ENCODE assay signal across 1 cellular context in the genomic region with DNA sequence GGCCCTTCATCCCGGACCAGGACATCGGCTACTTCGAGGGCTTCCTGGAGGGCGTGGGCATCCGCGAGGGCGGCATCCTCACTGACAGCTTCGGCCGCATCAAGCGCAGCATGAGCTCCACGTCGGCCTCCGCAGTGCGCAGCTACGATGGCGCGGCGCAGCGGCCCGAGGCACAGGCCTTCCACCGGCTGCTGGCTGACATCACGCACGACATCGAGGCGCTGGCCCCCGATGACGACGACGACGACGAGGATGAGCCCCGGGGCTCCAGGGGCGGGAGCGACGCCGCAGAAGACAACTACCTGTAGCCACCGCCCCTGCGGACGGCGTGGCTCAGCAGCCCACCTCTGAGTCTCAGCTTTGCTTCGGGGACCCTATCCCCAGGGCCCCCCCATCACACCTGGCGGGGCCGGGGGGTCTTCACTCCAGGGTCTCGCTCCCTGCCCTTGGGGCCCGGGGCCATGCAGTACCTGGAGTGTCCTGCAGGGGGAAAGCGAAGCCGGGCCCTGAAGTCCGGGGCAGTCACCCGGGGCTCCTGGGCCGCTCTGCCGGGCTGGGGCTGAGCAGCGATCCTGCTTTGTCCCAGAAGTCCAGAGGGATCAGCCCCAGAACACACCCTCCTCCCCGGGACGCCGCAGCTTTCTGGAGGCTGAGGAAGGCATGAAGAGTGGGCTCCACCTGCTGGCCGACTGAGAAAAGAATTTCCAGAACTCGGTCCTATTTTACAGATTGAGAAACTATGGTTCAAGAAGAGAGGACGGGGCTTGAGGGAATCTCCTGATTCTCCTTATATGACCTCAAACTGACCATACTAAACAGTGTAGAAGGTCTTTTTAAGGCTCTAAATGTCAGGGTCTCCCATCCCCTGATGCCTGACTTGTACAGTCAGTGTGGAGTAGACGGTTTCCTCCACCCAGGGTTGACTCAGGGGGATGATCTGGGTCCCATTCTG.
TF ChIP-seq lines count a peak whose summit lies in the region.

No MANE protein-coding gene starts in this region.

TF ChIP-seq in HepG2, 621 proteins besides CTCF, POLR2A, EP300 and RAD21 (continued from another document and continues in another):
- 0 out of 2 replicates have a peak, but pooled peaks have one; percentile 63 for TF ChIP-seq TP53 (CRISPR knock-in tag; conservative IDR thresholded peaks at IDR 0.05)
- no peak for TF ChIP-seq ZNF891 (CRISPR knock-in tag; IDR thresholded peaks at IDR 0.05)
- TF ChIP-seq GATAD2A (CRISPR knock-in tag; IDR thresholded peaks at IDR 0.05), result peak; percentile 64; the same call in 1 of the 2 replicates
- TF ChIP-seq ADNP (CRISPR knock-in tag; IDR thresholded peaks at IDR 0.05), result no peak
- peak; percentile 82; the same call in 1 of the 2 replicates for TF ChIP-seq RFXAP (CRISPR knock-in tag; IDR thresholded peaks at IDR 0.05; ENCODE audit: borderline replicate concordance)
- 0 out of 2 replicates have a peak, but pooled peaks have one; percentile 26 for TF ChIP-seq ZNF292 (CRISPR knock-in tag; IDR thresholded peaks at IDR 0.05; ENCODE audit: borderline replicate concordance, low read depth)
- 0 out of 2 replicates have a peak, but pooled peaks have one; percentile 42 for TF ChIP-seq ZNF546 (CRISPR knock-in tag; conservative IDR thresholded peaks at IDR 0.05)
- TF ChIP-seq TCF7L2 (IDR thresholded peaks at IDR 0.05; ENCODE audit: low read depth, low read length), result no peak
- no peak for TF ChIP-seq CHD4 (IDR thresholded peaks at IDR 0.05; ENCODE audit: borderline replicate concordance, low read length)
- peak; percentile 42; the same call in 1 of the 2 replicates for TF ChIP-seq ZBTB20 (CRISPR knock-in tag; IDR thresholded peaks at IDR 0.05; ENCODE audit: borderline replicate concordance, low read depth)
- no peak for TF ChIP-seq ZNF3 (CRISPR knock-in tag; IDR thresholded peaks at IDR 0.05)
- TF ChIP-seq SMC3 (IDR thresholded peaks at IDR 0.05; ENCODE audit: low read length), result peak; percentile 82
- no peak for TF ChIP-seq ZSCAN22 (CRISPR knock-in tag; IDR thresholded peaks at IDR 0.05)
- TF ChIP-seq, protein P1, sequence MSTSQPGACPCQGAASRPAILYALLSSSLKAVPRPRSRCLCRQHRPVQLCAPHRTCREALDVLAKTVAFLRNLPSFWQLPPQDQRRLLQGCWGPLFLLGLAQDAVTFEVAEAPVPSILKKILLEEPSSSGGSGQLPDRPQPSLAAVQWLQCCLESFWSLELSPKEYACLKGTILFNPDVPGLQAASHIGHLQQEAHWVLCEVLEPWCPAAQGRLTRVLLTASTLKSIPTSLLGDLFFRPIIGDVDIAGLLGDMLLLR (CRISPR knock-in tag; IDR thresholded peaks at IDR 0.05), result peak; percentile 75
- TF ChIP-seq ZNF883 (CRISPR knock-in tag; IDR thresholded peaks at IDR 0.05; ENCODE audit: not compliant biosample characterization), result peak; percentile 72
- TF ChIP-seq, protein P2, sequence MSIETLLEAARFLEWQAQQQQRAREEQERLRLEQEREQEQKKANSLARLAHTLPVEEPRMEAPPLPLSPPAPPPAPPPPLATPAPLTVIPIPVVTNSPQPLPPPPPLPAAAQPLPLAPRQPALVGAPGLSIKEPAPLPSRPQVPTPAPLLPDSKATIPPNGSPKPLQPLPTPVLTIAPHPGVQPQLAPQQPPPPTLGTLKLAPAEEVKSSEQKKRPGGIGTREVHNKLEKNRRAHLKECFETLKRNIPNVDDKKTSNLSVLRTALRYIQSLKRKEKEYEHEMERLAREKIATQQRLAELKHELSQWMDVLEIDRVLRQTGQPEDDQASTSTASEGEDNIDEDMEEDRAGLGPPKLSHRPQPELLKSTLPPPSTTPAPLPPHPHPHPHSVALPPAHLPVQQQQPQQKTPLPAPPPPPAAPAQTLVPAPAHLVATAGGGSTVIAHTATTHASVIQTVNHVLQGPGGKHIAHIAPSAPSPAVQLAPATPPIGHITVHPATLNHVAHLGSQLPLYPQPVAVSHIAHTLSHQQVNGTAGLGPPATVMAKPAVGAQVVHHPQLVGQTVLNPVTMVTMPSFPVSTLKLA (IDR thresholded peaks at IDR 0.05), result no peak
- TF ChIP-seq, protein P3, sequence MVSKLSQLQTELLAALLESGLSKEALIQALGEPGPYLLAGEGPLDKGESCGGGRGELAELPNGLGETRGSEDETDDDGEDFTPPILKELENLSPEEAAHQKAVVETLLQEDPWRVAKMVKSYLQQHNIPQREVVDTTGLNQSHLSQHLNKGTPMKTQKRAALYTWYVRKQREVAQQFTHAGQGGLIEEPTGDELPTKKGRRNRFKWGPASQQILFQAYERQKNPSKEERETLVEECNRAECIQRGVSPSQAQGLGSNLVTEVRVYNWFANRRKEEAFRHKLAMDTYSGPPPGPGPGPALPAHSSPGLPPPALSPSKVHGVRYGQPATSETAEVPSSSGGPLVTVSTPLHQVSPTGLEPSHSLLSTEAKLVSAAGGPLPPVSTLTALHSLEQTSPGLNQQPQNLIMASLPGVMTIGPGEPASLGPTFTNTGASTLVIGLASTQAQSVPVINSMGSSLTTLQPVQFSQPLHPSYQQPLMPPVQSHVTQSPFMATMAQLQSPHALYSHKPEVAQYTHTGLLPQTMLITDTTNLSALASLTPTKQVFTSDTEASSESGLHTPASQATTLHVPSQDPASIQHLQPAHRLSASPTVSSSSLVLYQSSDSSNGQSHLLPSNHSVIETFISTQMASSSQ (IDR thresholded peaks at IDR 0.05; ENCODE audit: low read depth), result no peak
- TF ChIP-seq, protein P3 (CRISPR knock-in tag; IDR thresholded peaks at IDR 0.05; ENCODE audit: borderline replicate concordance), result no peak; the same call in 1 of the 2 replicates
- TF ChIP-seq KDM2A (CRISPR knock-in tag; IDR thresholded peaks at IDR 0.05; ENCODE audit: borderline replicate concordance, low read depth), result peak; percentile 89; the same call in 1 of the 2 replicates
- TF ChIP-seq FOXK1 (CRISPR knock-in tag; IDR thresholded peaks at IDR 0.05; ENCODE audit: borderline replicate concordance, low read depth), result no peak
- 0 out of 2 replicates have a peak, but pooled peaks have one; percentile 23 for TF ChIP-seq FOSL2 (CRISPR knock-in tag; IDR thresholded peaks at IDR 0.05)
- peak; percentile 71; the same call in 1 of the 2 replicates for TF ChIP-seq ZNF788 (CRISPR knock-in tag; IDR thresholded peaks at IDR 0.05; ENCODE audit: borderline replicate concordance)
- TF ChIP-seq HDAC6 (IDR thresholded peaks at IDR 0.05; ENCODE audit: low read depth, low read length), result no peak
- no peak for TF ChIP-seq ZNF337 (CRISPR knock-in tag; IDR thresholded peaks at IDR 0.05; ENCODE audit: borderline replicate concordance, low read depth)
- TF ChIP-seq, protein P4, sequence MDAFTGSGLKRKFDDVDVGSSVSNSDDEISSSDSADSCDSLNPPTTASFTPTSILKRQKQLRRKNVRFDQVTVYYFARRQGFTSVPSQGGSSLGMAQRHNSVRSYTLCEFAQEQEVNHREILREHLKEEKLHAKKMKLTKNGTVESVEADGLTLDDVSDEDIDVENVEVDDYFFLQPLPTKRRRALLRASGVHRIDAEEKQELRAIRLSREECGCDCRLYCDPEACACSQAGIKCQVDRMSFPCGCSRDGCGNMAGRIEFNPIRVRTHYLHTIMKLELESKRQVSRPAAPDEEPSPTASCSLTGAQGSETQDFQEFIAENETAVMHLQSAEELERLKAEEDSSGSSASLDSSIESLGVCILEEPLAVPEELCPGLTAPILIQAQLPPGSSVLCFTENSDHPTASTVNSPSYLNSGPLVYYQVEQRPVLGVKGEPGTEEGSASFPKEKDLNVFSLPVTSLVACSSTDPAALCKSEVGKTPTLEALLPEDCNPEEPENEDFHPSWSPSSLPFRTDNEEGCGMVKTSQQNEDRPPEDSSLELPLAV (CRISPR knock-in tag; conservative IDR thresholded peaks at IDR 0.05; ENCODE audit: low read depth), result no peak
- no peak for TF ChIP-seq IKZF4 (CRISPR knock-in tag; IDR thresholded peaks at IDR 0.05; ENCODE audit: borderline replicate concordance, low read depth, not compliant biosample characterization)
- TF ChIP-seq ATF7 (IDR thresholded peaks at IDR 0.05), result no peak
- no peak for TF ChIP-seq ATF7 (CRISPR knock-in tag; IDR thresholded peaks at IDR 0.05)
- TF ChIP-seq, protein P5, sequence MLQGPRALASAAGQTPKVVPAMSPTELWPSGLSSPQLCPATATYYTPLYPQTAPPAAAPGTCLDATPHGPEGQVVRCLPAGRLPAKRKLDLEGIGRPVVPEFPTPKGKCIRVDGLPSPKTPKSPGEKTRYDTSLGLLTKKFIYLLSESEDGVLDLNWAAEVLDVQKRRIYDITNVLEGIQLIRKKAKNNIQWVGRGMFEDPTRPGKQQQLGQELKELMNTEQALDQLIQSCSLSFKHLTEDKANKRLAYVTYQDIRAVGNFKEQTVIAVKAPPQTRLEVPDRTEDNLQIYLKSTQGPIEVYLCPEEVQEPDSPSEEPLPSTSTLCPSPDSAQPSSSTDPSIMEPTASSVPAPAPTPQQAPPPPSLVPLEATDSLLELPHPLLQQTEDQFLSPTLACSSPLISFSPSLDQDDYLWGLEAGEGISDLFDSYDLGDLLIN (CRISPR knock-in tag; IDR thresholded peaks at IDR 0.05; ENCODE audit: borderline replicate concordance), result 0 out of 2 replicates have a peak, but pooled peaks have one; percentile 71
- no peak for TF ChIP-seq ZNF746 (CRISPR knock-in tag; IDR thresholded peaks at IDR 0.05)
- TF ChIP-seq ZNF225 (CRISPR knock-in tag; IDR thresholded peaks at IDR 0.05), result no peak; the same call in 1 of the 2 replicates
- TF ChIP-seq, protein P6, sequence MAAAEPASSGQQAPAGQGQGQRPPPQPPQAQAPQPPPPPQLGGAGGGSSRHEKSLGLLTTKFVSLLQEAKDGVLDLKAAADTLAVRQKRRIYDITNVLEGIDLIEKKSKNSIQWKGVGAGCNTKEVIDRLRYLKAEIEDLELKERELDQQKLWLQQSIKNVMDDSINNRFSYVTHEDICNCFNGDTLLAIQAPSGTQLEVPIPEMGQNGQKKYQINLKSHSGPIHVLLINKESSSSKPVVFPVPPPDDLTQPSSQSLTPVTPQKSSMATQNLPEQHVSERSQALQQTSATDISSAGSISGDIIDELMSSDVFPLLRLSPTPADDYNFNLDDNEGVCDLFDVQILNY (CRISPR knock-in tag; conservative IDR thresholded peaks at IDR 0.05), result no peak
- no peak for TF ChIP-seq HHEX (CRISPR knock-in tag; IDR thresholded peaks at IDR 0.05)
- no peak for TF ChIP-seq ZNF121 (CRISPR knock-in tag; IDR thresholded peaks at IDR 0.05)
- no peak for TF ChIP-seq NR1H2 (CRISPR knock-in tag; IDR thresholded peaks at IDR 0.05; ENCODE audit: borderline replicate concordance, low read depth)
- no peak for TF ChIP-seq SMARCE1 (IDR thresholded peaks at IDR 0.05; ENCODE audit: borderline replicate concordance)
- TF ChIP-seq NR2F1 (CRISPR knock-in tag; IDR thresholded peaks at IDR 0.05), result 0 out of 4 replicates have a peak, but pooled peaks of 1 of the 2 experiments have one; percentile 14
- peak; percentile 76; the same call in 1 of the 2 replicates for TF ChIP-seq ZSCAN20 (CRISPR knock-in tag; IDR thresholded peaks at IDR 0.05; ENCODE audit: borderline replicate concordance)
- TF ChIP-seq NPAS2 (CRISPR knock-in tag; IDR thresholded peaks at IDR 0.05; ENCODE audit: borderline replicate concordance), result no peak
- no peak for TF ChIP-seq ZSCAN25 (CRISPR knock-in tag; IDR thresholded peaks at IDR 0.05)
- TF ChIP-seq NFRKB (IDR thresholded peaks at IDR 0.05), result no peak
- TF ChIP-seq ZNF251 (CRISPR knock-in tag; IDR thresholded peaks at IDR 0.05), result no peak; the same call in 1 of the 2 replicates
- no peak for TF ChIP-seq TAF15 (IDR thresholded peaks at IDR 0.05; ENCODE audit: low read depth, low read length, poor library complexity, severe bottlenecking)
- TF ChIP-seq, protein P7, sequence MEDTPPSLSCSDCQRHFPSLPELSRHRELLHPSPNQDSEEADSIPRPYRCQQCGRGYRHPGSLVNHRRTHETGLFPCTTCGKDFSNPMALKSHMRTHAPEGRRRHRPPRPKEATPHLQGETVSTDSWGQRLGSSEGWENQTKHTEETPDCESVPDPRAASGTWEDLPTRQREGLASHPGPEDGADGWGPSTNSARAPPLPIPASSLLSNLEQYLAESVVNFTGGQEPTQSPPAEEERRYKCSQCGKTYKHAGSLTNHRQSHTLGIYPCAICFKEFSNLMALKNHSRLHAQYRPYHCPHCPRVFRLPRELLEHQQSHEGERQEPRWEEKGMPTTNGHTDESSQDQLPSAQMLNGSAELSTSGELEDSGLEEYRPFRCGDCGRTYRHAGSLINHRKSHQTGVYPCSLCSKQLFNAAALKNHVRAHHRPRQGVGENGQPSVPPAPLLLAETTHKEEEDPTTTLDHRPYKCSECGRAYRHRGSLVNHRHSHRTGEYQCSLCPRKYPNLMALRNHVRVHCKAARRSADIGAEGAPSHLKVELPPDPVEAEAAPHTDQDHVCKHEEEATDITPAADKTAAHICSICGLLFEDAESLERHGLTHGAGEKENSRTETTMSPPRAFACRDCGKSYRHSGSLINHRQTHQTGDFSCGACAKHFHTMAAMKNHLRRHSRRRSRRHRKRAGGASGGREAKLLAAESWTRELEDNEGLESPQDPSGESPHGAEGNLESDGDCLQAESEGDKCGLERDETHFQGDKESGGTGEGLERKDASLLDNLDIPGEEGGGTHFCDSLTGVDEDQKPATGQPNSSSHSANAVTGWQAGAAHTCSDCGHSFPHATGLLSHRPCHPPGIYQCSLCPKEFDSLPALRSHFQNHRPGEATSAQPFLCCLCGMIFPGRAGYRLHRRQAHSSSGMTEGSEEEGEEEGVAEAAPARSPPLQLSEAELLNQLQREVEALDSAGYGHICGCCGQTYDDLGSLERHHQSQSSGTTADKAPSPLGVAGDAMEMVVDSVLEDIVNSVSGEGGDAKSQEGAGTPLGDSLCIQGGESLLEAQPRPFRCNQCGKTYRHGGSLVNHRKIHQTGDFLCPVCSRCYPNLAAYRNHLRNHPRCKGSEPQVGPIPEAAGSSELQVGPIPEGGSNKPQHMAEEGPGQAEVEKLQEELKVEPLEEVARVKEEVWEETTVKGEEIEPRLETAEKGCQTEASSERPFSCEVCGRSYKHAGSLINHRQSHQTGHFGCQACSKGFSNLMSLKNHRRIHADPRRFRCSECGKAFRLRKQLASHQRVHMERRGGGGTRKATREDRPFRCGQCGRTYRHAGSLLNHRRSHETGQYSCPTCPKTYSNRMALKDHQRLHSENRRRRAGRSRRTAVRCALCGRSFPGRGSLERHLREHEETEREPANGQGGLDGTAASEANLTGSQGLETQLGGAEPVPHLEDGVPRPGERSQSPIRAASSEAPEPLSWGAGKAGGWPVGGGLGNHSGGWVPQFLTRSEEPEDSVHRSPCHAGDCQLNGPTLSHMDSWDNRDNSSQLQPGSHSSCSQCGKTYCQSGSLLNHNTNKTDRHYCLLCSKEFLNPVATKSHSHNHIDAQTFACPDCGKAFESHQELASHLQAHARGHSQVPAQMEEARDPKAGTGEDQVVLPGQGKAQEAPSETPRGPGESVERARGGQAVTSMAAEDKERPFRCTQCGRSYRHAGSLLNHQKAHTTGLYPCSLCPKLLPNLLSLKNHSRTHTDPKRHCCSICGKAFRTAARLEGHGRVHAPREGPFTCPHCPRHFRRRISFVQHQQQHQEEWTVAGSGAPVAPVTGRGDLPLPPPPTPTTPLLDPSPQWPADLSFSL (CRISPR knock-in tag; IDR thresholded peaks at IDR 0.05), result no peak
- TF ChIP-seq ZNF577 (CRISPR knock-in tag; IDR thresholded peaks at IDR 0.05; ENCODE audit: borderline replicate concordance, low read depth), result no peak
